Comparison of ENCODE assay signal across 20 cellular contexts in genomic region chr2:95060446-95061118, GRCh38. TPM values are rescaled to one million over a fixed set of nuclear protein-coding genes. Genes with fewer than 3 reads are reported as not detected.
DNase-seq lines count a peak whose midpoint lies in the region; ATAC-seq, FAIRE-seq and TF ChIP-seq lines count a peak whose summit lies in the region.
"Had no signal": no experiment of that assay in that cellular context is flagged by ENCODE, and none has a peak within 500 bp of the region (broad histone marks: within the 10 kb centered on the region; RNA-seq: fewer than 3 reads in every experiment).

No MANE protein-coding gene starts in this region.

- peaks cover 5 to 23% of the 10 kb centered on the region in 2 experiments; a peak in 4 of 5 replicates for H3K27me3 ChIP-seq in HepG2 (ENCODE audit: control insufficient read depth in 1 of 2, insufficient read depth in 2 of 2, low read length in 2 of 2)
- H3K27me3 ChIP-seq in right lobe of liver, result no peaks in the 10 kb centered on the region
- H3K27me3 ChIP-seq in tibial nerve, result no peaks in the 10 kb centered on the region
- H3K27me3 ChIP-seq in gastroesophageal sphincter, result peaks cover 41% of the 10 kb centered on the region
- H3K27me3 ChIP-seq: ovary had no signal

- peak; percentile 81 for FAIRE-seq in HepG2 (lab: Jason Lieb, UNC)
- FAIRE-seq: small intestine had no signal

- in situ Hi-C loops in HepG2 (cut with HindIII; ENCODE audit: extremely low pct_ligation_motif_present, low pct_unique_long_range_greater_than_20kb), result no loop called here

- H4K20me1 ChIP-seq in HepG2 (ENCODE audit: insufficient read depth, low read length), result no peaks in the 10 kb centered on the region

- 0 out of 4 replicates have a peak, but pooled peaks of 1 of the 2 experiments have one; percentile 28 for TF ChIP-seq POLR2A in HepG2 (IDR thresholded peaks at IDR 0.05; ENCODE audit: insufficient read depth in 1 of 2, low read depth in 2 of 2, low read length in 2 of 2)
- TF ChIP-seq POLR2A in right lobe of liver (IDR thresholded peaks at IDR 0.05), result no peak
- TF ChIP-seq POLR2A in tibial nerve (IDR thresholded peaks at IDR 0.05), result no peak
- no peak for TF ChIP-seq POLR2A in gastroesophageal sphincter (IDR thresholded peaks at IDR 0.05)

- H3K9ac ChIP-seq in HepG2 (ENCODE audit: insufficient read depth, low read depth, low read length), result peak overlapping the region; percentile 6; the same call in 1 of the 2 replicates

- intact Hi-C loops in HepG2 (cut with micrococcal nuclease; ENCODE audit: unreplicated experiment), result no loop called here
- intact Hi-C loops in right lobe of liver (cut with DNase I), result no loop called here

- no peak overlapping the region for H2AFZ ChIP-seq in HepG2 (ENCODE audit: low read length)

- WGBS in HepG2 (ENCODE audit: low lambda C conversion rate), result 8% methylated on average over 17 of the region's 17 CpGs
- 70% methylated on average over 7 of the region's 17 CpGs for WGBS in right lobe of liver (ENCODE audit: insufficient coverage, low coverage, low lambda C conversion rate, missing lambda C conversion rate)
- 51 to 61% methylated on average over 17 of the region's 17 CpGs for WGBS in tibial nerve, 2 donors
- 80 to 90% methylated on average over 2 to 13 of the region's 17 CpGs for WGBS in gastroesophageal sphincter (ENCODE audit: low coverage in 1 of 2), 2 donors

- TF ChIP-seq CTCF in HepG2 (CRISPR knock-in tag; IDR thresholded peaks at IDR 0.05), result no peak
- TF ChIP-seq CTCF in right lobe of liver (IDR thresholded peaks at IDR 0.05), result no peak
- no peak for TF ChIP-seq CTCF in tibial nerve (IDR thresholded peaks at IDR 0.05)
- TF ChIP-seq CTCF in gastroesophageal sphincter (IDR thresholded peaks at IDR 0.05), result no peak

- no peak for TF ChIP-seq RAD21 in HepG2 (CRISPR knock-in tag; IDR thresholded peaks at IDR 0.05)

- peak; percentile 72 for ATAC-seq in HepG2
- ATAC-seq in right lobe of liver, result no peak
- no peak for ATAC-seq in gastroesophageal sphincter
- ATAC-seq in HG03442 (IDR thresholded peaks at IDR 0.05; ENCODE audit: unreplicated experiment), result no peak
- ATAC-seq: foreskin keratinocyte, left lung had no signal

- POLR2A ChIA-PET in HepG2 (lab: Yijun Ruan, JAX), result interaction anchor here (1.4 kb wide), 1 partner anchor 16 kb away, joined by 5 read pairs; no protein-coding TSS in a partner anchor

- TF ChIP-seq EP300 in HepG2 (IDR thresholded peaks at IDR 0.05; ENCODE audit: low read depth in 2 of 2, low read length in 2 of 2), result peak in 1 of 2 experiments; percentile 33; a peak in 1 of 4 replicates
- TF ChIP-seq EP300 in HepG2 (CRISPR knock-in tag; IDR thresholded peaks at IDR 0.05; ENCODE audit: borderline replicate concordance), result no peak
- peak in 1 of 2 donors; percentile 56 for TF ChIP-seq EP300 in tibial nerve (IDR thresholded peaks at IDR 0.05)
- no peak for TF ChIP-seq EP300 in gastroesophageal sphincter (IDR thresholded peaks at IDR 0.05)

- H3K36me3 ChIP-seq in HepG2 (replicated peaks in 1 of 2; ENCODE audit: control insufficient read depth in 1 of 2, insufficient read depth in 2 of 2, low read length in 2 of 2) (no peaks in the 10 kb centered on the region), right lobe of liver (no peaks in the 10 kb centered on the region), tibial nerve (no peaks in the 10 kb centered on the region), gastroesophageal sphincter (no peaks in the 10 kb centered on the region)
- H3K36me3 ChIP-seq: left lung, ovary had no signal

- H3K4me2 ChIP-seq in HepG2 (ENCODE audit: low read depth, low read length), result peak overlapping the region; percentile 72

- H3K27ac ChIP-seq in HepG2 (ENCODE audit: extremely low read length, insufficient read depth, low read length) (no peak overlapping the region), right lobe of liver (no peak overlapping the region), angular gyrus (ENCODE audit: low read depth, low read length) (peak overlapping the region; percentile 88), tibial nerve (peak overlapping the region; percentile 61 to 94 (median 83)), gastroesophageal sphincter (no peak overlapping the region)
- H3K27ac ChIP-seq: epithelial cell of prostate, foreskin keratinocyte, left lung, ovary had no signal

- H3K79me2 ChIP-seq in HepG2 (ENCODE audit: insufficient read depth, low read length), result no peaks in the 10 kb centered on the region

- H3K4me3 ChIP-seq in HepG2 (replicated peaks in 1 of 3; ENCODE audit: insufficient read depth in 1 of 3, low read depth in 2 of 3, low read length in 3 of 3) (peak overlapping the region in 2 of 3 experiments; percentile 13 to 59; a peak in 3 of 6 replicates), right lobe of liver (no peak overlapping the region), tibial nerve (no peak overlapping the region), gastroesophageal sphincter (no peak overlapping the region)
- H3K4me3 ChIP-seq: left lung, ovary had no signal

- H3K9me3 ChIP-seq in HepG2 (ENCODE audit: low read length) (no peaks in the 10 kb centered on the region), right lobe of liver (no peaks in the 10 kb centered on the region), tibial nerve (no peaks in the 10 kb centered on the region), gastroesophageal sphincter (no peaks in the 10 kb centered on the region)
- H3K9me3 ChIP-seq: left lung, ovary had no signal

- H3K4me1 ChIP-seq in HepG2 (ENCODE audit: insufficient read depth, low read length) (peaks cover 87% of the 10 kb centered on the region), right lobe of liver (no peaks in the 10 kb centered on the region), tibial nerve (peaks cover 0 to 69% (median 28%) of the 10 kb centered on the region in 4 donors), gastroesophageal sphincter (no peaks in the 10 kb centered on the region)
- H3K4me1 ChIP-seq: left lung had no signal

- BruUV-seq in HepG2 (replicated peaks; lab: Mats Ljungman, UMichigan), result TSS peak; percentile 92

- DNase-seq in HepG2 (ENCODE audit: low spot score) (peak; percentile 60), right lobe of liver (no peak), midbrain (lab: John Stamatoyannopoulos, UW) (peak; percentile 73), tibial nerve (ENCODE audit: low spot score in 2 of 2) (no peak), DMS 273 treated with DMSO at 0.1 percent for 48 hours (lab: John Stamatoyannopoulos, UW) (no peak)
- DNase-seq: activated gamma-delta T cell treated with Interleukin-2 at 50 U/mL for 16 hours; AML-193; foreskin keratinocyte; left lung; NCI-H187; NCI-H446; ovary; Right ventricle myocardium superior; small intestine; stimulated activated CD4-positive, alpha-beta T cell treated with anti-CD3 and anti-CD28 coated beads, Interleukin-4, amount 100 ng/mL, for 24 hours had no signal

- CTCF ChIA-PET in HepG2 (lab: Yijun Ruan, JAX; ENCODE audit: low intra/inter-chr PET ratio, low total read pairs), result no interaction called here

TF ChIP-seq in HepG2, 621 proteins besides CTCF, POLR2A, EP300 and RAD21 (continues in another document):
- no peak for TF ChIP-seq PBX3 (CRISPR knock-in tag; IDR thresholded peaks at IDR 0.05; ENCODE audit: borderline replicate concordance)

RNA-seq across cellular contexts. Expression of gene MAL, which starts 35.1 kb away (rescaled TPM):
- total RNA-seq in HepG2 (2016; rRNA removed; fragmentation: Illumina TruSeq; extraction: Trizol) (not detected in 2 replicates), right lobe of liver (under 1 TPM in 1 of 6 experiments, not detected in 5; 0.24 TPM), tibial nerve (100 to 1,000 TPM in 2 of 4 donors, 10 to 100 TPM in 2; 60.0 to 200 (median 121) TPM), gastroesophageal sphincter (10 to 100 TPM; 21.3 to 39.8 (median 32.0) TPM)
- not detected in 2 replicates for total RNA-seq in HepG2 (2016; cell fraction: cytosol; rRNA removed; fragmentation: Illumina TruSeq; extraction: Trizol; ENCODE audit: low read depth)
- not detected in 2 replicates for total RNA-seq in HepG2 (2016; cell fraction: insoluble cytoplasmic fraction; rRNA removed; fragmentation: Illumina TruSeq; extraction: Trizol)
- not detected in 2 replicates for total RNA-seq in HepG2 (2016; cell fraction: membrane; rRNA removed; fragmentation: Illumina TruSeq; extraction: Trizol)
- total RNA-seq in HepG2 (2016; cell fraction: nucleus; rRNA removed; fragmentation: Illumina TruSeq; extraction: Trizol), result not detected in 2 replicates
- polyA plus RNA-seq in HepG2 (2011; rRNA removed), result not detected in 2 replicates
- not detected in 2 replicates for polyA plus RNA-seq in HepG2 (2011; cell fraction: cytosol; rRNA removed)
- polyA plus RNA-seq in HepG2 (2011; cell fraction: nucleus; rRNA removed), result not detected in 2 replicates
- polyA plus RNA-seq in HepG2 (2012), result not detected in 2 replicates
- not detected in 2 replicates for polyA plus RNA-seq in HepG2 (2016; cell fraction: cytosol; fragmentation: Illumina TruSeq; extraction: Trizol; ENCODE audit: low read depth)
- polyA plus RNA-seq in HepG2 (2016; cell fraction: insoluble cytoplasmic fraction; fragmentation: Illumina TruSeq; extraction: Trizol; ENCODE audit: low read depth), result not detected in 2 replicates
- polyA plus RNA-seq in HepG2 (2016; cell fraction: membrane; fragmentation: Illumina TruSeq; extraction: Trizol; ENCODE audit: low read depth), result not detected in 2 replicates
- polyA plus RNA-seq in HepG2 (2016; cell fraction: nucleus; fragmentation: Illumina TruSeq; extraction: Trizol; ENCODE audit: insufficient read depth, low read depth), result not detected in 2 replicates
- not detected in 2 replicates for polyA minus RNA-seq in HepG2 (2011; rRNA and poly(A)+ RNA removed; ENCODE audit: low replicate concordance)
- polyA minus RNA-seq in HepG2 (2011; cell fraction: cytosol; rRNA and poly(A)+ RNA removed), result not detected in 2 replicates
- polyA minus RNA-seq in HepG2 (2011; cell fraction: nucleus; rRNA and poly(A)+ RNA removed), result not detected in 2 replicates
- total RNA-seq: foreskin keratinocyte, subcutaneous adipose tissue had no signal
- polyA plus RNA-seq: foreskin keratinocyte had no signal

Comparison
In these comparisons a context has a peak if more than half of its experiments do, and no peak if none do; other contexts are left out.
1. DNase-seq: peak in HepG2 (single experiment) and midbrain (single experiment); none in right lobe of liver (0 of 3), tibial nerve (0 of 2) and DMS 273 treated with DMSO at 0.1 percent for 48 hours (single experiment).
2. H3K4me3 ChIP-seq: peak in HepG2 (2 of 3); none in right lobe of liver (0 of 3), tibial nerve (0 of 4) and gastroesophageal sphincter (0 of 2).
3. H3K27ac ChIP-seq: peak in angular gyrus (single experiment) and tibial nerve (4 of 4); none in HepG2 (single experiment), right lobe of liver (0 of 3) and gastroesophageal sphincter (0 of 4).
4. RNA of gene MAL, which starts 35.1 kb away (total RNA-seq): 60.0 to 200 TPM in tibial nerve and 21.3 to 39.8 TPM in gastroesophageal sphincter; 0.24 TPM in right lobe of liver and not detected in HepG2; every median in the first group is over 10 times any median in the second.